12 cellular contexts compared by ENCODE assay signal in genomic region chr7:100472121-100472851, GRCh38. TPM values are rescaled to one million over a fixed set of nuclear protein-coding genes. Genes with fewer than 3 reads are reported as not detected.
DNase-seq lines count a peak whose midpoint lies in the region; ATAC-seq, FAIRE-seq and TF ChIP-seq lines count a peak whose summit lies in the region.
"Had no signal": no experiment of that assay in that cellular context is flagged by ENCODE, and none has a peak within 500 bp of the region (broad histone marks: within the 10 kb centered on the region; RNA-seq: fewer than 3 reads in every experiment).

No MANE protein-coding gene starts in this region.

- H3K9me3 Mint-ChIP-seq in nephron progenitor cell, result no peaks in the 10 kb centered on the region
- H3K9me3 Mint-ChIP-seq: H9 had no signal

- H3K4ac ChIP-seq in H1 (replicated peaks; ENCODE audit: insufficient read length, low read depth, low read length), result no peak overlapping the region

- no peak overlapping the region for H2BK15ac ChIP-seq in H1 (ENCODE audit: low read length)

- no peak overlapping the region for H3K4me3 ChIP-seq in HEK293 (ENCODE audit: low read depth, low read length)
- no peak overlapping the region for H3K4me3 ChIP-seq in H1 (ENCODE audit: extremely low read depth in 1 of 4, insufficient read depth in 2 of 4, low read depth in 3 of 4, low read length in 4 of 4)

- H2BK120ac ChIP-seq in H1 (replicated peaks; ENCODE audit: low read depth, low read length), result no peak overlapping the region

- 0 out of 2 replicates have a peak overlapping the region, but pooled peaks have one; percentile 12 for H2BK12ac ChIP-seq in H1 (ENCODE audit: low read depth, low read length)

- H3K4me1 Mint-ChIP-seq in nephron progenitor cell, result peaks cover 37% of the 10 kb centered on the region

- H3K36me3 ChIP-seq in HEK293 (ENCODE audit: control insufficient read depth in 2 of 2, insufficient read depth in 1 of 2, low read length in 2 of 2), result peaks cover 7 to 31% of the 10 kb centered on the region in 2 experiments; a peak in 2 of 3 replicates
- peaks cover 0 to 3% (median 0%) of the 10 kb centered on the region in 4 experiments; a peak in 1 of 8 replicates for H3K36me3 ChIP-seq in H1 (ENCODE audit: control insufficient read depth in 2 of 4, insufficient read depth in 4 of 4, low read length in 3 of 4)

- 83% methylated on average over 5 of the region's 16 CpGs; no CpG with 5 or more reads in 1 of the 2 experiments for WGBS in H1 (ENCODE audit: extremely low coverage in 1 of 2, insufficient coverage in 1 of 2, insufficient read length in 1 of 2, insufficient replicate concordance in 2 of 2, low coverage in 1 of 2, low lambda C conversion rate in 2 of 2, missing lambda C conversion rate in 1 of 2), 2 experiments

- POLR2A ChIA-PET in HEK293 (lab: Yijun Ruan, JAX) (interaction anchor here (2.0 kb wide), 1 partner anchor 114 kb away, joined by 4 read pairs; the partner anchor contains the start of genes FBXO24 and LRCH4), H1 (lab: Charles Lee; ENCODE audit: partially characterized antibody) (no interaction called here)

- no peaks in the 10 kb centered on the region for H3K27me3 ChIP-seq in H1 (replicated peaks in 1 of 4; ENCODE audit: control insufficient read depth in 3 of 4, extremely low read depth in 1 of 4, insufficient read depth in 3 of 4, low read length in 3 of 4)

- H3K79me1 ChIP-seq in H1 (ENCODE audit: low read depth, low read length), result no peaks in the 10 kb centered on the region; the same call in 1 of the 2 replicates

- H3K4me3 Mint-ChIP-seq in nephron progenitor cell, result no peak overlapping the region
- H3K4me3 Mint-ChIP-seq: H9 had no signal

- no peak overlapping the region for H3K4me2 ChIP-seq in H1 (ENCODE audit: insufficient read depth in 1 of 2, low read depth in 2 of 2, low read length in 2 of 2)

- H3K27ac Mint-ChIP-seq in nephron progenitor cell, result peak overlapping the region; percentile 27

- H3K27ac ChIP-seq in HEK293 (ENCODE audit: extremely low read depth, low read depth, low read length) (no peak overlapping the region), H1 (ENCODE audit: low read depth, low read length) (no peak overlapping the region)

- no peaks in the 10 kb centered on the region for H3K27me3 Mint-ChIP-seq in nephron progenitor cell (ENCODE audit: low read depth, poor library complexity)

- ATAC-seq in HG03378 (IDR thresholded peaks at IDR 0.05; ENCODE audit: unreplicated experiment), result no peak

- no peak overlapping the region for H2AFZ ChIP-seq in H1 (ENCODE audit: low read length)

- H3K14ac ChIP-seq in H1 (ENCODE audit: insufficient read length), result no peak overlapping the region

- H3K9ac ChIP-seq in H1 (replicated peaks in 1 of 4; ENCODE audit: extremely low read depth in 1 of 4, low read depth in 3 of 4, low read length in 3 of 4), result no peak overlapping the region

- H2BK20ac ChIP-seq in H1 (ENCODE audit: low read length), result no peak overlapping the region

- DNase-seq in A172 (ENCODE audit: low spot score), result peak; percentile 35
- DNase-seq in H1 (ENCODE audit: low read depth in 1 of 2, low spot score in 2 of 2), result no peak
- no peak for DNase-seq in nephron progenitor cell
- DNase-seq in frontal cortex (ENCODE audit: low spot score in 2 of 2), result no peak
- DNase-seq in epidermal melanocyte (ENCODE audit: insufficient read length, low spot score), result no peak
- no peak for DNase-seq in UCSD-AML1 (lab: John Stamatoyannopoulos, UW; ENCODE audit: unreplicated experiment)
- DNase-seq: H9, NCI-H1694, SW 1271 had no signal

- no peaks in the 10 kb centered on the region for H4K20me1 ChIP-seq in H1 (replicated peaks in 1 of 2; ENCODE audit: control insufficient read depth in 1 of 2, insufficient read depth in 2 of 2, low read length in 2 of 2)

- no peak overlapping the region for H3K23ac ChIP-seq in H1 (ENCODE audit: insufficient read length)

- TF ChIP-seq EP300 in H1 (IDR thresholded peaks at IDR 0.05; ENCODE audit: borderline replicate concordance in 1 of 2, low read depth in 2 of 2, low read length in 2 of 2), result no peak

- no peak overlapping the region; the same call in 1 of the 2 replicates for H4K8ac ChIP-seq in H1 (ENCODE audit: extremely low read depth, insufficient read depth, low read length)

- H3K9me3 ChIP-seq in HEK293 (ENCODE audit: control insufficient read depth, insufficient read depth, low read depth, low read length) (no peaks in the 10 kb centered on the region), H1 (ENCODE audit: insufficient read depth in 2 of 2, low read depth in 1 of 2, low read length in 1 of 2) (no peaks in the 10 kb centered on the region)

- CTCF ChIA-PET in HEK293 (lab: Yijun Ruan, JAX), result interaction anchor here (0.6 to 2.3 kb wide), 2 partner anchors 87 to 379 kb away, joined by 3 to 20 read pairs; no protein-coding TSS in a partner anchor
- CTCF ChIA-PET in H1 (lab: Charles Lee; ENCODE audit: partially characterized antibody), result interaction anchor here (1.4 to 3.6 kb wide), 3 partner anchors 10 to 87 kb away, joined by 4 to 46 read pairs (median 7); no protein-coding TSS in a partner anchor

- no peak overlapping the region for H2BK5ac ChIP-seq in H1 (ENCODE audit: low read depth, low read length)

- H3K4me1 ChIP-seq in HEK293 (ENCODE audit: control insufficient read depth, insufficient read depth, low read length), result peaks cover 9% of the 10 kb centered on the region
- peaks cover 0 to 18% (median 9%) of the 10 kb centered on the region in 4 experiments; a peak in 6 of 7 replicates for H3K4me1 ChIP-seq in H1 (replicated peaks in 1 of 4; ENCODE audit: control insufficient read depth in 3 of 4, insufficient read depth in 4 of 4, low read length in 3 of 4)

- peaks cover 8% of the 10 kb centered on the region for H3K36me3 Mint-ChIP-seq in nephron progenitor cell (ENCODE audit: low read depth)

- no peak for TF ChIP-seq CTCF in HEK293 (tag by site-specific recombination; IDR thresholded peaks at IDR 0.05)
- no peak for TF ChIP-seq CTCF in H1 (IDR thresholded peaks at IDR 0.05; ENCODE audit: control extremely low read depth in 1 of 3, insufficient read depth in 1 of 3, low read depth in 1 of 3, low read length in 3 of 3)
- no peak for TF ChIP-seq CTCF in nephron progenitor cell (IDR thresholded peaks at IDR 0.05)

- H3K56ac ChIP-seq in H1 (replicated peaks; ENCODE audit: insufficient read length, low read depth, low read length), result no peak overlapping the region

- no peak overlapping the region for H3K18ac ChIP-seq in H1 (ENCODE audit: extremely low read depth, low read length)

- FAIRE-seq in H1 (lab: Jason Lieb, UNC) (no peak), frontal cortex (lab: Jason Lieb, UNC) (no peak)

- H3K23me2 ChIP-seq in H1 (ENCODE audit: low read depth, low read length), result no peaks in the 10 kb centered on the region; the same call in 1 of the 2 replicates

- no peak overlapping the region for H4K5ac ChIP-seq in H1 (ENCODE audit: insufficient read length, low read depth, low read length)

- TF ChIP-seq POLR2A in H1 (IDR thresholded peaks at IDR 0.05; ENCODE audit: control extremely low read depth in 1 of 2, low read depth in 2 of 2, low read length in 2 of 2), result no peak

- no peak overlapping the region for H4K91ac ChIP-seq in H1 (replicated peaks; ENCODE audit: insufficient read length, low read length)

- no peaks in the 10 kb centered on the region for H3K79me2 ChIP-seq in H1 (ENCODE audit: control insufficient read depth in 1 of 2, insufficient read depth in 2 of 2, low read length in 2 of 2)

- H2AK5ac ChIP-seq in H1 (ENCODE audit: low read depth, low read length), result no peak overlapping the region

- no peak for TF ChIP-seq RAD21 in H1 (IDR thresholded peaks at IDR 0.05 in 1 of 2, conservative IDR thresholded peaks at IDR 0.05 in 1 of 2; ENCODE audit: low read depth in 2 of 2, low read length in 2 of 2)

RNA-seq across cellular contexts. Expression of gene TSC22D4, which starts 6.7 kb away (rescaled TPM):
- 26.6 and 32.6 TPM in 2 replicates for total RNA-seq in A172 (2014; rRNA removed; shearing (Covaris generic))
- total RNA-seq in H1 (2021; fragmentation: NEBNext Ultra II Directional; extraction: Animal tissue kit (Norgen Biotek cat#: 25700)), result 20.3 and 24.1 TPM in 2 replicates
- polyA plus RNA-seq in H1 (2011; rRNA removed), result 13.2 and 22.4 TPM in 2 replicates
- polyA plus RNA-seq in H1 (2011; cell fraction: cytosol; rRNA removed), result 14.7 TPM
- polyA plus RNA-seq in H1 (2011; cell fraction: nucleus; rRNA removed), result 22.4 TPM
- 13.5 to 21.7 TPM (median 20.5 TPM) in 4 replicates for polyA plus RNA-seq in H1 (2012, experiment 1 of 2)
- polyA plus RNA-seq in H1 (2012, experiment 2 of 2), result 18.7 TPM
- 15.3 TPM for polyA plus RNA-seq in H1 (2013, experiment 1 of 2)
- 14.1 TPM for polyA plus RNA-seq in H1 (2013, experiment 2 of 2)
- polyA minus RNA-seq in H1 (2011; rRNA and poly(A)+ RNA removed), result 4.6 and 6.6 TPM in 2 replicates
- 15.1 TPM for polyA minus RNA-seq in H1 (2011; cell fraction: cytosol; rRNA and poly(A)+ RNA removed)
- 7.5 TPM for polyA minus RNA-seq in H1 (2011; cell fraction: nucleus; rRNA and poly(A)+ RNA removed)
- 7.3 TPM for total RNA-seq in frontal cortex

RNA-seq across cellular contexts. Expression of gene SPACDR, which starts 8.2 kb away (rescaled TPM):
- 0.60 and 8.3 TPM in 2 replicates for total RNA-seq in A172 (2014; rRNA removed; shearing (Covaris generic))
- total RNA-seq in H1 (2021; fragmentation: NEBNext Ultra II Directional; extraction: Animal tissue kit (Norgen Biotek cat#: 25700)), result 0.33 TPM in 1 of 2 replicates, not detected in the other
- 0.26 and 0.31 TPM in 2 replicates for polyA plus RNA-seq in H1 (2011; rRNA removed)
- 0.41 TPM for polyA plus RNA-seq in H1 (2011; cell fraction: cytosol; rRNA removed)
- polyA plus RNA-seq in H1 (2011; cell fraction: nucleus; rRNA removed), result 0.80 TPM
- polyA plus RNA-seq in H1 (2012, experiment 1 of 2), result 0.18 to 0.92 TPM (median 0.19 TPM) in 3 of 4 replicates, not detected in the other
- 0.39 TPM for polyA plus RNA-seq in H1 (2012, experiment 2 of 2)
- 0.55 TPM for polyA plus RNA-seq in H1 (2013, experiment 1 of 2)
- polyA plus RNA-seq in H1 (2013, experiment 2 of 2), result 0.13 TPM
- not detected in 2 replicates for polyA minus RNA-seq in H1 (2011; rRNA and poly(A)+ RNA removed)
- not detected for polyA minus RNA-seq in H1 (2011; cell fraction: cytosol; rRNA and poly(A)+ RNA removed)
- not detected for polyA minus RNA-seq in H1 (2011; cell fraction: nucleus; rRNA and poly(A)+ RNA removed)
- total RNA-seq in frontal cortex, result not detected
- total RNA-seq: H9, ureter had no signal

RNA-seq across cellular contexts. Expression of gene NYAP1, which starts 11.4 kb away (rescaled TPM):
- total RNA-seq in A172 (2014; rRNA removed; shearing (Covaris generic)), result 0.07 TPM in 1 of 2 replicates, not detected in the other
- total RNA-seq in H1 (2021; fragmentation: NEBNext Ultra II Directional; extraction: Animal tissue kit (Norgen Biotek cat#: 25700)), result 4.5 and 4.6 TPM in 2 replicates
- polyA plus RNA-seq in H1 (2011; rRNA removed), result 1.9 and 5.0 TPM in 2 replicates
- polyA plus RNA-seq in H1 (2011; cell fraction: cytosol; rRNA removed), result 3.9 TPM
- 5.5 TPM for polyA plus RNA-seq in H1 (2011; cell fraction: nucleus; rRNA removed)
- polyA plus RNA-seq in H1 (2012, experiment 1 of 2), result 2.7 to 4.5 TPM (median 3.8 TPM) in 4 replicates
- 2.0 TPM for polyA plus RNA-seq in H1 (2012, experiment 2 of 2)
- 2.5 TPM for polyA plus RNA-seq in H1 (2013, experiment 1 of 2)
- polyA plus RNA-seq in H1 (2013, experiment 2 of 2), result 2.2 TPM
- polyA minus RNA-seq in H1 (2011; rRNA and poly(A)+ RNA removed), result 0.37 and 0.41 TPM in 2 replicates
- polyA minus RNA-seq in H1 (2011; cell fraction: cytosol; rRNA and poly(A)+ RNA removed), result 3.1 TPM
- 2.9 TPM for polyA minus RNA-seq in H1 (2011; cell fraction: nucleus; rRNA and poly(A)+ RNA removed)
- total RNA-seq in frontal cortex, result 55.0 TPM

RNA-seq across cellular contexts. Expression of gene PPP1R35, which starts 36.0 kb away (rescaled TPM):
- total RNA-seq in A172 (2014; rRNA removed; shearing (Covaris generic)), result 55.0 and 67.7 TPM in 2 replicates
- 53.8 and 58.2 TPM in 2 replicates for total RNA-seq in H1 (2021; fragmentation: NEBNext Ultra II Directional; extraction: Animal tissue kit (Norgen Biotek cat#: 25700))
- 52.3 and 78.4 TPM in 2 replicates for polyA plus RNA-seq in H1 (2011; rRNA removed)
- 63.4 TPM for polyA plus RNA-seq in H1 (2011; cell fraction: cytosol; rRNA removed)
- 97.9 TPM for polyA plus RNA-seq in H1 (2011; cell fraction: nucleus; rRNA removed)
- 42.3 to 54.4 TPM (median 51.6 TPM) in 4 replicates for polyA plus RNA-seq in H1 (2012, experiment 1 of 2)
- polyA plus RNA-seq in H1 (2012, experiment 2 of 2), result 48.2 TPM
- 131 TPM for polyA plus RNA-seq in H1 (2013, experiment 1 of 2)
- 122 TPM for polyA plus RNA-seq in H1 (2013, experiment 2 of 2)
- 2.5 and 4.6 TPM in 2 replicates for polyA minus RNA-seq in H1 (2011; rRNA and poly(A)+ RNA removed)
- 22.1 TPM for polyA minus RNA-seq in H1 (2011; cell fraction: cytosol; rRNA and poly(A)+ RNA removed)
- 18.2 TPM for polyA minus RNA-seq in H1 (2011; cell fraction: nucleus; rRNA and poly(A)+ RNA removed)
- total RNA-seq in frontal cortex, result 7.3 TPM

RNA-seq across cellular contexts. Expression of gene MEPCE, which starts 42.7 kb away (rescaled TPM):
- 33.4 and 34.8 TPM in 2 replicates for total RNA-seq in A172 (2014; rRNA removed; shearing (Covaris generic))
- total RNA-seq in H1 (2021; fragmentation: NEBNext Ultra II Directional; extraction: Animal tissue kit (Norgen Biotek cat#: 25700)), result 48.8 and 51.2 TPM in 2 replicates
- 22.8 and 25.8 TPM in 2 replicates for polyA plus RNA-seq in H1 (2011; rRNA removed)
- polyA plus RNA-seq in H1 (2011; cell fraction: cytosol; rRNA removed), result 20.3 TPM
- polyA plus RNA-seq in H1 (2011; cell fraction: nucleus; rRNA removed), result 31.4 TPM
- polyA plus RNA-seq in H1 (2012, experiment 1 of 2), result 31.7 to 46.6 TPM (median 42.9 TPM) in 4 replicates
- polyA plus RNA-seq in H1 (2012, experiment 2 of 2), result 45.8 TPM
- 25.2 TPM for polyA plus RNA-seq in H1 (2013, experiment 1 of 2)
- 24.6 TPM for polyA plus RNA-seq in H1 (2013, experiment 2 of 2)
- polyA minus RNA-seq in H1 (2011; rRNA and poly(A)+ RNA removed), result 36.0 and 42.1 TPM in 2 replicates
- 18.4 TPM for polyA minus RNA-seq in H1 (2011; cell fraction: cytosol; rRNA and poly(A)+ RNA removed)
- 31.3 TPM for polyA minus RNA-seq in H1 (2011; cell fraction: nucleus; rRNA and poly(A)+ RNA removed)
- total RNA-seq in frontal cortex, result 27.7 TPM
